ENCODE assay signal across 27 cellular contexts in the genomic region with DNA sequence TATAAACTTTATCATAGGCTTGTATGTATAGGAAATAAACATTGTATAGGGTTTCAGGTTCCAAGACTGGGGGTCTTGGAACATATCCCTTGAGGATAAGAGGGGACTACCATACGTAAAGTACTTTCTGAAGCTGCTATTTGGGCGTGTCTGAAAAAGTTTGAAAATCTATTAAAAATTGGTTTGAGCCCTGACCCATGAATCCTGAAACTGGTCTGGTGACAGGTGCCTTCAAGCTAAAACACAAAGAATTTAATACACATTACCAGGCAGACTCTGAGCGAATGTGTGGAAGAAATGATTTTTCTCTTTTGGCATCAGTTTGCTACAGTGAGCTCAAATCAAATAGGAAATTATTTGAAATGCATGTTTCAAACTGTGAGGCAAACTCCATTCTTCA.
"Had no signal": no experiment of that assay in that cellular context is flagged by ENCODE, and none has a peak within 500 bp of the region (broad histone marks: within the 10 kb centered on the region; RNA-seq: fewer than 3 reads in every experiment).

No MANE protein-coding gene starts in this region.

- H3K9me3 ChIP-seq: stomach, suprapubic skin, testis, thoracic aorta, thyroid gland, tibial artery, tibial nerve, transverse colon, upper lobe of left lung, upper lobe of right lung, uterus, vagina had no signal

- H3K27me3 ChIP-seq: stomach, suprapubic skin, testis, thyroid gland, tibial artery, tibial nerve, transverse colon, upper lobe of left lung, upper lobe of right lung, uterus, vagina had no signal

- DNase-seq: stimulated activated CD4-positive, alpha-beta T cell treated with anti-CD3 and anti-CD28 coated beads, Interleukin-2, amount 100 ng/mL, for 48 hours; stimulated activated CD4-positive, alpha-beta T cell treated with anti-CD3 and anti-CD28 coated beads, Interleukin-4, amount 100 ng/mL, for 1 hour; stimulated activated CD4-positive, alpha-beta T cell treated with anti-CD3 and anti-CD28 coated beads, Interleukin-4, amount 100 ng/mL, for 24 hours; stimulated activated CD4-positive, alpha-beta T cell treated with anti-CD3 and anti-CD28 coated beads, Interleukin-4, amount 100 ng/mL, for 4 hours; stimulated activated CD8-positive, alpha-beta memory T cell treated with anti-CD3 and anti-CD28 coated beads, Interleukin-4, amount 100 ng/mL, for 48 hours; stimulated activated naive B cell treated with anti-CD40 and anti-IgM and Interleukin-4, amounts not matched to agents 10 μg/mL and 1 μg/mL and 100 μg/mL, for 72 hours; stimulated activated naive CD4-positive, alpha-beta T cell; stimulated activated naive CD4-positive, alpha-beta T cell treated with Interleukin-2 at 50 U/mL for 16 hours; stimulated activated naive CD8-positive, alpha-beta T cell treated with anti-CD3 and anti-CD28 coated beads, Interleukin-15, amount 100 ng/mL, for 72 hours; stimulated activated naive CD8-positive, alpha-beta T cell treated with anti-CD3 and anti-CD28 coated beads, Interleukin-15, Interleukin-2, amounts not matched to agents 100 U/mL and 50 U/mL, for 24 hours; stomach; substantia nigra; testis; thyroid gland; tibial artery; transverse colon; trophoblast cell; upper lobe of left lung; upper lobe of right lung; uterus had no signal

- H3K27ac ChIP-seq: stomach, suprapubic skin, testis, thoracic aorta, thyroid gland, tibial artery, tibial nerve, transverse colon, upper lobe of left lung, upper lobe of right lung, uterus, vagina had no signal

- ATAC-seq: stimulated activated effector memory CD8-positive, alpha-beta T cell treated with anti-CD3 and anti-CD28 coated beads, Interleukin-12 subunit alpha, Interleukin-12 subunit beta, amount 100 ng/mL, for 72 hours; stimulated activated memory B cell treated with anti-CD40 and anti-IgM and Interleukin-4, amounts not matched to agents 10 μg/mL and 1 μg/mL and 100 μg/mL, for 72 hours; stimulated activated naive B cell treated with anti-CD40 and anti-IgM and Interleukin-4, amounts not matched to agents 10 μg/mL and 1 μg/mL and 100 μg/mL, for 72 hours; stimulated activated naive CD8-positive, alpha-beta T cell treated with anti-CD3 and anti-CD28 coated beads, Interleukin-15, amount 100 ng/mL, for 72 hours; stimulated activated naive CD8-positive, alpha-beta T cell treated with anti-CD3 and anti-CD28 coated beads, Interleukin-15, Interleukin-2, amounts not matched to agents 100 U/mL and 50 U/mL, for 24 hours; upper lobe of right lung had no signal

- H3K4me1 ChIP-seq: testis, thyroid gland, tibial artery, transverse colon, upper lobe of left lung, upper lobe of right lung, uterus, vagina had no signal

- FAIRE-seq: urothelium cell line had no signal

- H3K4me3 ChIP-seq: stomach, suprapubic skin, testis, thoracic aorta, thyroid gland, tibial artery, tibial nerve, transverse colon, upper lobe of left lung, upper lobe of right lung, uterus, vagina had no signal

- H3K36me3 ChIP-seq: stomach, suprapubic skin, thoracic aorta, thyroid gland, tibial artery, tibial nerve, transverse colon, upper lobe of left lung, upper lobe of right lung, uterus, vagina had no signal
